Comparison of ENCODE assay signal across 20 cellular contexts in genomic region chr21:45801989-45802388, GRCh38.
"Had no signal": no experiment of that assay in that cellular context is flagged by ENCODE, and none has a peak within 500 bp of the region (broad histone marks: within the 10 kb centered on the region; RNA-seq: fewer than 3 reads in every experiment).

No MANE protein-coding gene starts in this region.

- H3K36me3 ChIP-seq: lower lobe of right lung, ovary, right lobe of liver, thoracic aorta, upper lobe of left lung had no signal

- ATAC-seq: effector memory CD8-positive, alpha-beta T cell; left ventricle myocardium superior; lower lobe of right lung; naive thymus-derived CD8-positive, alpha-beta T cell; right lobe of liver; stimulated activated naive B cell treated with anti-CD40 and anti-IgM and Interleukin-4, amounts not matched to agents 10 μg/mL and 1 μg/mL and 100 μg/mL, for 72 hours had no signal

- H3K4me3 ChIP-seq: coronary artery, lower lobe of right lung, ovary, right lobe of liver, thoracic aorta, tibial nerve, upper lobe of left lung had no signal

- DNase-seq: dermis blood vessel endothelial cell; effector memory CD8-positive, alpha-beta T cell; erythroblast; head of caudate nucleus; left ventricle myocardium superior; lower lobe of right lung; naive thymus-derived CD8-positive, alpha-beta T cell; nephron progenitor cell; occipital lobe; ovary; posterior cingulate gyrus; right lobe of liver; small intestine; stimulated activated CD4-positive, alpha-beta T cell treated with anti-CD3 and anti-CD28 coated beads, Interleukin-15, amount 100 ng/mL, for 24 hours; stimulated activated CD4-positive, alpha-beta T cell treated with anti-CD3 and anti-CD28 coated beads, Interleukin-2, amount 100 ng/mL, for 48 hours; stimulated activated naive B cell treated with anti-CD40 and anti-IgM and Interleukin-4, amounts not matched to agents 10 μg/mL and 1 μg/mL and 100 μg/mL, for 72 hours; upper lobe of left lung had no signal

- H3K9me3 ChIP-seq: lower lobe of right lung, ovary, right lobe of liver, thoracic aorta, tibial nerve, upper lobe of left lung had no signal

- H3K27me3 ChIP-seq: ovary, right lobe of liver, tibial nerve, upper lobe of left lung had no signal

- H3K4me1 ChIP-seq: lower lobe of right lung, right lobe of liver, tibial nerve, upper lobe of left lung had no signal

- H3K27ac ChIP-seq: coronary artery, lower lobe of right lung, ovary, right lobe of liver, thoracic aorta, tibial nerve, upper lobe of left lung had no signal
